In genomic region chr16:88359008-88359407, GRCh38 we compare ENCODE assay signal across 16 cellular contexts.
"Had no signal": no experiment of that assay in that cellular context is flagged by ENCODE, and none has a peak within 500 bp of the region (broad histone marks: within the 10 kb centered on the region; RNA-seq: fewer than 3 reads in every experiment).

No MANE protein-coding gene starts in this region.

- H3K27ac Mint-ChIP-seq: activated CD4-positive, alpha-beta memory T cell treated with anti-CD3 and anti-CD28 coated beads for 36 hours; activated naive CD4-positive, alpha-beta T cell treated with anti-CD3 and anti-CD28 coated beads, Interleukin-2, amount 10 ng/mL, durations not matched to agents 7 days and 5 days; effector memory CD8-positive, alpha-beta T cell; immature natural killer cell; nephron had no signal

- H3K27ac ChIP-seq: gastroesophageal sphincter, ovary, skin epidermis, thyroid gland, uterus, VCaP had no signal

- H3K9me3 Mint-ChIP-seq: activated naive CD4-positive, alpha-beta T cell treated with anti-CD3 and anti-CD28 coated beads, Interleukin-2, amount 10 ng/mL, durations not matched to agents 7 days and 5 days; effector memory CD8-positive, alpha-beta T cell had no signal

- H3K4me1 ChIP-seq: gastroesophageal sphincter, thyroid gland, uterus had no signal

- ATAC-seq: effector memory CD8-positive, alpha-beta T cell; gastroesophageal sphincter had no signal

- H3K4me3 Mint-ChIP-seq: activated CD4-positive, alpha-beta memory T cell treated with anti-CD3 and anti-CD28 coated beads for 36 hours; activated naive CD4-positive, alpha-beta T cell treated with anti-CD3 and anti-CD28 coated beads, Interleukin-2, amount 10 ng/mL, durations not matched to agents 7 days and 5 days; effector memory CD8-positive, alpha-beta T cell; immature natural killer cell; nephron had no signal

- H3K9me3 ChIP-seq: ovary, thyroid gland, uterus had no signal

- H3K4me3 ChIP-seq: gastroesophageal sphincter, ovary, skin epidermis, thyroid gland, uterus had no signal

- H3K27me3 ChIP-seq: ovary, thyroid gland, uterus had no signal

- DNase-seq: activated CD4-positive, alpha-beta memory T cell treated with anti-CD3 and anti-CD28 coated beads for 36 hours; activated CD8-positive, alpha-beta memory T cell treated with anti-CD3 and anti-CD28 coated beads, Interleukin-2, amount 50 U/mL, for 48 hours; activated naive CD4-positive, alpha-beta T cell treated with anti-CD3 and anti-CD28 coated beads, Interleukin-2, amount 10 ng/mL, durations not matched to agents 7 days and 5 days; central memory CD4-positive, alpha-beta T cell; effector memory CD8-positive, alpha-beta T cell; hippocampal formation; immature natural killer cell; mesenchymal stem cell; ovary; T1000; thyroid gland; uterus had no signal

- H3K36me3 ChIP-seq: gastroesophageal sphincter, ovary, thyroid gland, uterus had no signal

- H3K36me3 Mint-ChIP-seq: activated naive CD4-positive, alpha-beta T cell treated with anti-CD3 and anti-CD28 coated beads, Interleukin-2, amount 10 ng/mL, durations not matched to agents 7 days and 5 days; immature natural killer cell had no signal

- H3K4me1 Mint-ChIP-seq: activated naive CD4-positive, alpha-beta T cell treated with anti-CD3 and anti-CD28 coated beads, Interleukin-2, amount 10 ng/mL, durations not matched to agents 7 days and 5 days; immature natural killer cell; nephron had no signal
